In genomic region chr5:132830436-132831094, GRCh38 we compare ENCODE assay signal across 8 cellular contexts. TPM values are rescaled to one million over a fixed set of nuclear protein-coding genes. Genes with fewer than 3 reads are reported as not detected.
A peak's percentile ranks its signal among the peaks of the same experiment; 100 is the strongest.
DNase-seq lines count a peak whose midpoint lies in the region; ATAC-seq and TF ChIP-seq lines count a peak whose summit lies in the region.

Gene SHROOM1 (minus strand): TSS chr5:132830647. CDS start chr5:132826140, 4,507 bp downstream.

- CTCF ChIA-PET in AG04449 (lab: Yijun Ruan, JAX) = interaction anchor here (0.9 to 12.8 kb wide), 18 partner anchors 8 to 302 kb away, joined by 3 to 197 read pairs (median 6); partner anchors contain the start of genes GDF9, SOWAHA and UQCRQ

- peak within 1 kb of the TSS; percentile 64 for H3K4me3 ChIP-seq in AG04449 (ENCODE audit: low read depth, low read length)
- peak within 1 kb of the TSS; percentile 61 for H3K4me3 ChIP-seq in GM12875 (ENCODE audit: low read depth, low read length)
- H3K4me3 ChIP-seq in psoas muscle = peak within 1 kb of the TSS; percentile 82

- H3K9me3 ChIP-seq in psoas muscle = no peaks in the 10 kb centered on the region

- TF ChIP-seq CTCF in AG04449 (IDR thresholded peaks at IDR 0.05; ENCODE audit: insufficient read depth, low read length, missing control alignments) (no peak), GM12875 (IDR thresholded peaks at IDR 0.05; ENCODE audit: borderline replicate concordance, insufficient read depth, low read depth, low read length) (no peak), psoas muscle (IDR thresholded peaks at IDR 0.05) (no peak)

- H3K27me3 ChIP-seq in psoas muscle (ENCODE audit: insufficient read depth in 3 of 3, low read length in 2 of 3) = peaks cover 0 to 29% (median 4%) of the 10 kb centered on the region in 3 donors

- DNase-seq in AG04449 (ENCODE audit: low read depth, low spot score) (no peak), NCI-H146 (lab: John Stamatoyannopoulos, UW) (peak; percentile 78), left cardiac atrium (peak; percentile 79), psoas muscle (peak; percentile 71 to 77), medulla oblongata (ENCODE audit: extremely low spot score) (no peak)
- no peak for DNase-seq in activated naive CD8-positive, alpha-beta T cell treated with anti-CD3 and anti-CD28 coated beads, Interleukin-2, amount 10 ng/mL, durations not matched to agents 7 days and 5 days

- WGBS in psoas muscle, 3 donors = 4 to 12% (median 6%) methylated on average over 40 to 78 of the region's 78 CpGs

- peak within 1 kb of the TSS; percentile 91 for H3K4me3 Mint-ChIP-seq in activated naive CD8-positive, alpha-beta T cell treated with anti-CD3 and anti-CD28 coated beads, Interleukin-2, amount 10 ng/mL, durations not matched to agents 7 days and 5 days

- H3K4me1 Mint-ChIP-seq in activated naive CD8-positive, alpha-beta T cell treated with anti-CD3 and anti-CD28 coated beads, Interleukin-2, amount 10 ng/mL, durations not matched to agents 7 days and 5 days = peaks cover 9% of the 10 kb centered on the region

- H3K36me3 Mint-ChIP-seq in activated naive CD8-positive, alpha-beta T cell treated with anti-CD3 and anti-CD28 coated beads, Interleukin-2, amount 10 ng/mL, durations not matched to agents 7 days and 5 days = peaks cover 2% of the 10 kb centered on the region

- peak within 1 kb of the TSS; percentile 76 for H3K27ac ChIP-seq in psoas muscle

- ATAC-seq in HG02571 (IDR thresholded peaks at IDR 0.05; ENCODE audit: unreplicated experiment) (peak; percentile 78), left cardiac atrium (peak; percentile 76 to 81), psoas muscle (peak; percentile 49 to 71 (median 58))
- peak; percentile 27 for ATAC-seq in activated naive CD8-positive, alpha-beta T cell treated with anti-CD3 and anti-CD28 coated beads, Interleukin-2, amount 10 ng/mL, durations not matched to agents 7 days and 5 days (ENCODE audit: low read depth)

- peak within 1 kb of the TSS; percentile 69 for H3K27ac Mint-ChIP-seq in activated naive CD8-positive, alpha-beta T cell treated with anti-CD3 and anti-CD28 coated beads, Interleukin-2, amount 10 ng/mL, durations not matched to agents 7 days and 5 days

- intact Hi-C loops in left cardiac atrium (cut with DNase I) = loop anchor here (2.0 to 5.0 kb wide), 2 partner anchors 47 to 52 kb away; no protein-coding TSS in a partner anchor
- intact Hi-C loops in psoas muscle (cut with DNase I) = loop anchor here (5.0 kb wide), 2 partner anchors 37 to 52 kb away; partner anchors contain the start of genes GDF9 (in 1 of the 2) and UQCRQ (in 1 of the 2)

- peaks cover 5% of the 10 kb centered on the region for H3K4me1 ChIP-seq in psoas muscle

- H3K9me3 Mint-ChIP-seq in activated naive CD8-positive, alpha-beta T cell treated with anti-CD3 and anti-CD28 coated beads, Interleukin-2, amount 10 ng/mL, durations not matched to agents 7 days and 5 days = no peaks in the 10 kb centered on the region

- POLR2A ChIA-PET in AG04449 (lab: Yijun Ruan, JAX) = interaction anchor here (0.6 to 1.3 kb wide), 2 partner anchors 11 to 322 kb away, joined by 3 read pairs; no protein-coding TSS in a partner anchor
- POLR2A ChIA-PET in activated naive CD8-positive, alpha-beta T cell treated with anti-CD3 and anti-CD28 coated beads, Interleukin-2, amount 10 ng/mL, durations not matched to agents 7 days and 5 days (lab: Charles Lee) = interaction anchor here (1.5 kb wide), 1 partner anchor 17 kb away, joined by 3 read pairs; the partner anchor contains the start of gene SOWAHA

- H3K27me3 Mint-ChIP-seq in activated naive CD8-positive, alpha-beta T cell treated with anti-CD3 and anti-CD28 coated beads, Interleukin-2, amount 10 ng/mL, durations not matched to agents 7 days and 5 days = peaks cover 40% of the 10 kb centered on the region

- H3K36me3 ChIP-seq in psoas muscle (ENCODE audit: insufficient read depth in 1 of 2, low read depth in 1 of 2) = no peaks in the 10 kb centered on the region

RNA-seq across cellular contexts. Expression of gene SHROOM1, which starts in this region (rescaled TPM):
- 1 to 10 TPM; 4.0 to 6.3 TPM for total RNA-seq in activated naive CD8-positive, alpha-beta T cell treated with anti-CD3 and anti-CD28 coated beads, Interleukin-2, amount 10 ng/mL, durations not matched to agents 7 days and 5 days
- total RNA-seq in left cardiac atrium (1 to 10 TPM; 6.1 to 7.2 TPM), psoas muscle (1 to 10 TPM; 1.5 to 2.3 (median 1.9) TPM)
- polyA plus RNA-seq in psoas muscle = 1 to 10 TPM in 2 of 3 donors, under 1 TPM in 1; 0.66 to 1.5 (median 1.1) TPM

Comparison
In these comparisons a context has a peak if more than half of its experiments do, and no peak if none do; other contexts are left out.
1. DNase-seq: peak in NCI-H146 (single experiment), left cardiac atrium (single experiment) and psoas muscle (2 of 2); none in AG04449 (single experiment), activated naive CD8-positive, alpha-beta T cell treated with anti-CD3 and anti-CD28 coated beads, Interleukin-2, amount 10 ng/mL, durations not matched to agents 7 days and 5 days (single experiment) and medulla oblongata (single experiment).
2. ATAC-seq: peak in every context shown above with its lines; median percentile 78 in left cardiac atrium; 78 in HG02571; 58 in psoas muscle; 27 in activated naive CD8-positive, alpha-beta T cell treated with anti-CD3 and anti-CD28 coated beads, Interleukin-2, amount 10 ng/mL, durations not matched to agents 7 days and 5 days.
3. Peak in every context shown above with its lines, with median percentiles within 50 percentile points of each other: H3K4me3 ChIP-seq.